ENCODE assay signal across 23 cellular contexts in the genomic region with DNA sequence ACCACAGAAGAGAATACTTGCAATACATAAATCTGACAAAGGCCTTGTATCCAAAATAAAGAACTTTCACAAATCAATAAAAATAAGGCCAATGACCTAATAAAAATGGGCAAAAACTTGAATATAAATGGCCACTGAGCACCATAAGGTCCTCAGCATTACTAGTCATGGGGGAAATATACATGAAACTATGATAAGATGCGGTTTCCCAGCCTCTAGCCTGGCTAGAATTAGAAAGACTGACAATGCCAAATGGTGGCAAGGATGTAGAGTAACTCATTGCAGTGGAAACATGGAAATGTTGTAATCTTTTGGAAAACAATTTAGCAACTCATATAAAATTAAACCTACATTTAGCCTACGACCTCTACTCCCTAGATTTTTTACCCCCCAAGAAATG.
DNase-seq lines count a peak whose midpoint lies in the region; ATAC-seq and TF ChIP-seq lines count a peak whose summit lies in the region.
"Had no signal": no experiment of that assay in that cellular context is flagged by ENCODE, and none has a peak within 500 bp of the region (broad histone marks: within the 10 kb centered on the region; RNA-seq: fewer than 3 reads in every experiment).

No MANE protein-coding gene starts in this region.

- intact Hi-C loops in colonic mucosa (cut with DNase I) = no loop called here

- H3K4me1 ChIP-seq in ACC112 (ENCODE audit: control insufficient read depth, insufficient read depth, low read length, unreplicated experiment) = peaks cover 41% of the 10 kb centered on the region
- peaks cover 10% of the 10 kb centered on the region for H3K4me1 ChIP-seq in HEK293 (ENCODE audit: control insufficient read depth, insufficient read depth, low read length)
- no peaks in the 10 kb centered on the region for H3K4me1 ChIP-seq in colonic mucosa

- H3K4me3 ChIP-seq in ACC112 (ENCODE audit: low read depth, low read length) (no peak overlapping the region), HEK293 (ENCODE audit: low read depth, low read length) (no peak overlapping the region), astrocyte of the spinal cord (ENCODE audit: low read depth, low read length) (no peak overlapping the region), foreskin fibroblast (ENCODE audit: low read depth in 1 of 2, low read length in 2 of 2) (no peak overlapping the region), colonic mucosa (no peak overlapping the region)
- H3K4me3 ChIP-seq: SK-N-MC, thoracic aorta had no signal

- CTCF ChIA-PET in HEK293 (lab: Yijun Ruan, JAX) = no interaction called here

- no peaks in the 10 kb centered on the region for H3K79me2 ChIP-seq in ACC112 (ENCODE audit: control insufficient read depth, insufficient read depth, low read length, unreplicated experiment)

- H3K27ac ChIP-seq in ACC112 (ENCODE audit: low read depth, low read length) = peak overlapping the region; percentile 24
- no peak overlapping the region for H3K27ac ChIP-seq in HEK293 (ENCODE audit: extremely low read depth, low read depth, low read length)
- no peak overlapping the region for H3K27ac ChIP-seq in colonic mucosa
- H3K27ac ChIP-seq: HL-60, SK-N-MC, thoracic aorta had no signal

- no peak overlapping the region for H2AFZ ChIP-seq in ACC112 (ENCODE audit: low read length, unreplicated experiment)

- no peak overlapping the region for H3K9ac ChIP-seq in colonic mucosa (ENCODE audit: low read depth in 2 of 2, low read length in 2 of 2)

- in situ Hi-C loops in astrocyte of the spinal cord (cut with HindIII; ENCODE audit: low sequenced_read_pairs) = no loop called here

- H3K36me3 ChIP-seq in ACC112 (ENCODE audit: insufficient read depth, low read length) = no peaks in the 10 kb centered on the region
- no peaks in the 10 kb centered on the region for H3K36me3 ChIP-seq in HEK293 (ENCODE audit: control insufficient read depth in 2 of 2, insufficient read depth in 1 of 2, low read length in 2 of 2)
- H3K36me3 ChIP-seq in colonic mucosa = no peaks in the 10 kb centered on the region
- H3K36me3 ChIP-seq: thoracic aorta had no signal

- POLR2A ChIA-PET in HEK293 (lab: Yijun Ruan, JAX) = no interaction called here

- H3K27me3 ChIP-seq in ACC112 (ENCODE audit: insufficient read depth, low read length) (no peaks in the 10 kb centered on the region), colonic mucosa (no peaks in the 10 kb centered on the region)

- DNase-seq in astrocyte of the spinal cord (ENCODE audit: low read depth, low spot score) = peak; percentile 59
- DNase-seq in foreskin fibroblast = peak; percentile 54 to 74
- DNase-seq in colonic mucosa = no peak
- no peak for DNase-seq in GM03348 (ENCODE audit: low spot score)
- no peak for DNase-seq in DMS 273 treated with DMSO at 0.1 percent for 48 hours (lab: John Stamatoyannopoulos, UW)
- DNase-seq: activated CD4-positive, alpha-beta memory T cell treated with anti-CD3 and anti-CD28 coated beads for 36 hours; activated gamma-delta T cell; CD4-positive, CD25-positive, alpha-beta regulatory T cell; DMS153; head of caudate nucleus; midbrain; MM.1S; NCI-H187; NCI-H82; stimulated activated CD4-positive, alpha-beta T cell treated with anti-CD3 and anti-CD28 coated beads, Interleukin-1b, Interleukin-23, amount 100 ng/mL, for 48 hours; stimulated activated naive B cell treated with anti-CD40 and anti-IgM and Interleukin-4, amounts not matched to agents 10 μg/mL and 1 μg/mL and 100 μg/mL, for 72 hours had no signal

- H3K9me3 ChIP-seq in HEK293 (ENCODE audit: control insufficient read depth, insufficient read depth, low read depth, low read length) (no peaks in the 10 kb centered on the region), colonic mucosa (no peaks in the 10 kb centered on the region)
- H3K9me3 ChIP-seq: thoracic aorta had no signal

- TF ChIP-seq CTCF in HEK293 (tag by site-specific recombination; IDR thresholded peaks at IDR 0.05) = no peak
- TF ChIP-seq CTCF in astrocyte of the spinal cord (IDR thresholded peaks at IDR 0.05; ENCODE audit: low read depth, low read length) = no peak
- no peak for TF ChIP-seq CTCF in foreskin fibroblast (IDR thresholded peaks at IDR 0.05; ENCODE audit: low read depth, low read length)
- TF ChIP-seq CTCF in colonic mucosa (IDR thresholded peaks at IDR 0.05) = no peak

- ATAC-seq in HG03521 (IDR thresholded peaks at IDR 0.05; ENCODE audit: unreplicated experiment) = no peak
- ATAC-seq: HCT116; stimulated activated naive B cell treated with anti-CD40 and anti-IgM and Interleukin-4, amounts not matched to agents 10 μg/mL and 1 μg/mL and 100 μg/mL, for 72 hours had no signal

TF ChIP-seq in HEK293, 187 proteins besides CTCF, POLR2A, EP300 and RAD21:
- no peak for TF ChIP-seq ZNF585B (tag by site-specific recombination; IDR thresholded peaks at IDR 0.05)
- peak; percentile 99 for TF ChIP-seq ZNF184 (tag by site-specific recombination; IDR thresholded peaks at IDR 0.05)
- TF ChIP-seq, protein P1, sequence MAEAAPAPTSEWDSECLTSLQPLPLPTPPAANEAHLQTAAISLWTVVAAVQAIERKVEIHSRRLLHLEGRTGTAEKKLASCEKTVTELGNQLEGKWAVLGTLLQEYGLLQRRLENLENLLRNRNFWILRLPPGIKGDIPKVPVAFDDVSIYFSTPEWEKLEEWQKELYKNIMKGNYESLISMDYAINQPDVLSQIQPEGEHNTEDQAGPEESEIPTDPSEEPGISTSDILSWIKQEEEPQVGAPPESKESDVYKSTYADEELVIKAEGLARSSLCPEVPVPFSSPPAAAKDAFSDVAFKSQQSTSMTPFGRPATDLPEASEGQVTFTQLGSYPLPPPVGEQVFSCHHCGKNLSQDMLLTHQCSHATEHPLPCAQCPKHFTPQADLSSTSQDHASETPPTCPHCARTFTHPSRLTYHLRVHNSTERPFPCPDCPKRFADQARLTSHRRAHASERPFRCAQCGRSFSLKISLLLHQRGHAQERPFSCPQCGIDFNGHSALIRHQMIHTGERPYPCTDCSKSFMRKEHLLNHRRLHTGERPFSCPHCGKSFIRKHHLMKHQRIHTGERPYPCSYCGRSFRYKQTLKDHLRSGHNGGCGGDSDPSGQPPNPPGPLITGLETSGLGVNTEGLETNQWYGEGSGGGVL (tag by site-specific recombination; IDR thresholded peaks at IDR 0.05) = 0 out of 2 replicates have a peak, but pooled peaks have one; percentile 31
- TF ChIP-seq, protein P2, sequence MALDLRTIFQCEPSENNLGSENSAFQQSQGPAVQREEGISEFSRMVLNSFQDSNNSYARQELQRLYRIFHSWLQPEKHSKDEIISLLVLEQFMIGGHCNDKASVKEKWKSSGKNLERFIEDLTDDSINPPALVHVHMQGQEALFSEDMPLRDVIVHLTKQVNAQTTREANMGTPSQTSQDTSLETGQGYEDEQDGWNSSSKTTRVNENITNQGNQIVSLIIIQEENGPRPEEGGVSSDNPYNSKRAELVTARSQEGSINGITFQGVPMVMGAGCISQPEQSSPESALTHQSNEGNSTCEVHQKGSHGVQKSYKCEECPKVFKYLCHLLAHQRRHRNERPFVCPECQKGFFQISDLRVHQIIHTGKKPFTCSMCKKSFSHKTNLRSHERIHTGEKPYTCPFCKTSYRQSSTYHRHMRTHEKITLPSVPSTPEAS (tag by site-specific recombination; IDR thresholded peaks at IDR 0.05) = no peak
- TF ChIP-seq, protein P3, sequence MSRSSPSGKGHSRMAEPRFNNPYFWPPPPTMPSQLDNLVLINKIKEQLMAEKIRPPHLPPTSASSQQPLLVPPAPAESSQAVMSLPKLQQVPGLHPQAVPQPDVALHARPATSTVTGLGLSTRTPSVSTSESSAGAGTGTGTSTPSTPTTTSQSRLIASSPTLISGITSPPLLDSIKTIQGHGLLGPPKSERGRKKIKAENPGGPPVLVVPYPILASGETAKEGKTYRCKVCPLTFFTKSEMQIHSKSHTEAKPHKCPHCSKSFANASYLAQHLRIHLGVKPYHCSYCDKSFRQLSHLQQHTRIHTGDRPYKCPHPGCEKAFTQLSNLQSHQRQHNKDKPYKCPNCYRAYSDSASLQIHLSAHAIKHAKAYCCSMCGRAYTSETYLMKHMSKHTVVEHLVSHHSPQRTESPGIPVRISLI (tag by site-specific recombination; IDR thresholded peaks at IDR 0.05) = no peak
- TF ChIP-seq ZNF660 (tag by site-specific recombination; IDR thresholded peaks at IDR 0.05) = no peak

Comparison
In these comparisons a context has a peak if more than half of its experiments do, and no peak if none do; other contexts are left out.
1. DNase-seq: peak in astrocyte of the spinal cord (single experiment) and foreskin fibroblast (2 of 2); none in colonic mucosa (single experiment), GM03348 (single experiment) and DMS 273 treated with DMSO at 0.1 percent for 48 hours (single experiment).